18 cellular contexts compared by ENCODE assay signal in the genomic region with DNA sequence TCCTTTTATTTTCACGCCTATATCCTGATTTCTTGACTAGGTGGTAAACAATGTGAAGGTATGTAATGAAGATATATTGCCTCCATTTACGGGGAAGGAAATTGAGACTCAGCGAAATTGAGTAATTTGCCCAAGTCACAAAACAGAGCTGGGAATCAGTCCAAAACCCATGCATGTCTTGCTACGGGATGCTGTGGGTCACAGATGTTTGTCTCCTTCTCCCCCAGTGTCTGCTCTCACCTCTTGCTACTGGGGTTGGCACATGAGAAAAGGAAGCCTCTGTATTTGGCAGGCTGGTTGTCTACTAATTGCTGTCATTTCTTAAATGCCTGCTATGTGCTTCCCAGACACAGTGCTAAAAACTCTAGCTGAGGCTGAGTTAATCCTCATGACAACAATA. TPM values are rescaled to one million over a fixed set of nuclear protein-coding genes. Genes with fewer than 3 reads are reported as not detected.
DNase-seq lines count a peak whose midpoint lies in the region; ATAC-seq, FAIRE-seq and TF ChIP-seq lines count a peak whose summit lies in the region.
"Had no signal": no experiment of that assay in that cellular context is flagged by ENCODE, and none has a peak within 500 bp of the region (broad histone marks: within the 10 kb centered on the region; RNA-seq: fewer than 3 reads in every experiment).

No MANE protein-coding gene starts in this region.

- H2BK120ac ChIP-seq in trophoblast cell (ENCODE audit: insufficient read depth, low read length, poor library complexity): no peak overlapping the region

- no peak overlapping the region for H3K4ac ChIP-seq in trophoblast cell (ENCODE audit: low read depth, low read length)

- H3K27ac ChIP-seq in trophoblast cell (ENCODE audit: low read depth, low read length): no peak overlapping the region
- no peak overlapping the region for H3K27ac ChIP-seq in tibial nerve
- H3K27ac ChIP-seq: SK-N-MC, transverse colon had no signal

- no peak overlapping the region for H3K23ac ChIP-seq in trophoblast cell (ENCODE audit: low read length)

- H3K36me3 ChIP-seq in trophoblast cell (ENCODE audit: control insufficient read depth in 1 of 2, insufficient read depth in 2 of 2, low read length in 2 of 2): no peaks in the 10 kb centered on the region
- no peaks in the 10 kb centered on the region for H3K36me3 ChIP-seq in tibial nerve
- H3K36me3 ChIP-seq: transverse colon had no signal

- H3K27me3 Mint-ChIP-seq in activated CD4-positive, alpha-beta T cell treated with anti-CD3 and anti-CD28 coated beads, Interleukin-2, amount 10 ng/mL, durations not matched to agents 7 days and 5 days: no peaks in the 10 kb centered on the region
- no peaks in the 10 kb centered on the region for H3K27me3 Mint-ChIP-seq in chondrocyte (ENCODE audit: low read depth)

- no peak for TF ChIP-seq EP300 in tibial nerve (IDR thresholded peaks at IDR 0.05)

- H3K9me3 ChIP-seq in trophoblast cell (ENCODE audit: insufficient read depth, low read depth, low read length) (no peaks in the 10 kb centered on the region), tibial nerve (no peaks in the 10 kb centered on the region)
- H3K9me3 ChIP-seq: transverse colon had no signal

- no peak overlapping the region for H2BK5ac ChIP-seq in trophoblast cell (ENCODE audit: low read depth, low read length, poor library complexity)

- no peak for DNase-seq in activated CD4-positive, alpha-beta T cell treated with anti-CD3 and anti-CD28 coated beads, Interleukin-2, amount 10 ng/mL, durations not matched to agents 7 days and 5 days
- DNase-seq in activated CD4-positive, alpha-beta T cell treated with anti-CD3 and anti-CD28 coated beads for 1 hour: no peak
- DNase-seq in RPMI7951 (ENCODE audit: low read depth) (peak; percentile 84), chondrocyte (ENCODE audit: low spot score) (no peak), trophoblast cell (no peak), tibial nerve (ENCODE audit: low spot score in 2 of 2) (no peak), GM12891 (ENCODE audit: insufficient read length, low spot score) (no peak), omental fat pad (ENCODE audit: low spot score) (no peak)
- DNase-seq: activated CD4-positive, CD25-positive, alpha-beta regulatory T cell; activated effector memory CD4-positive, alpha-beta T cell treated with anti-CD3 and anti-CD28 coated beads, Interleukin-2, amount 50 U/mL, for 16 hours; cerebellar nuclear complex; DMS79 treated with DMSO at 0.1 percent for 48 hours; KBM-7; NCI-H1694; NCI-H774; transverse colon had no signal

- H3K4me3 ChIP-seq in trophoblast cell (ENCODE audit: low read depth, low read length) (no peak overlapping the region), tibial nerve (no peak overlapping the region)
- H3K4me3 ChIP-seq: SK-N-MC, transverse colon had no signal

- POLR2A ChIA-PET in activated CD4-positive, alpha-beta T cell treated with anti-CD3 and anti-CD28 coated beads, Interleukin-2, amount 10 ng/mL, durations not matched to agents 7 days and 5 days (lab: Charles Lee): no interaction called here

- peaks cover 8% of the 10 kb centered on the region for H3K79me1 ChIP-seq in trophoblast cell (ENCODE audit: low read length)

- H2AFZ ChIP-seq in trophoblast cell (ENCODE audit: insufficient read depth, low read length, poor library complexity): no peak overlapping the region

- no peak overlapping the region for H3K18ac ChIP-seq in trophoblast cell (ENCODE audit: low read length)

- H3K27me3 ChIP-seq in trophoblast cell (ENCODE audit: insufficient read depth, low read length): no peaks in the 10 kb centered on the region
- no peaks in the 10 kb centered on the region for H3K27me3 ChIP-seq in tibial nerve
- H3K27me3 ChIP-seq: transverse colon had no signal

- no peak overlapping the region for H2AK5ac ChIP-seq in trophoblast cell (ENCODE audit: low read length)

- no peak overlapping the region for H4K8ac ChIP-seq in trophoblast cell (ENCODE audit: low read depth, low read length)

- no peak overlapping the region for H3K14ac ChIP-seq in trophoblast cell (ENCODE audit: low read length)

- H3K9ac ChIP-seq in trophoblast cell (ENCODE audit: low read length): no peak overlapping the region

- H3K4me1 Mint-ChIP-seq in activated CD4-positive, alpha-beta T cell treated with anti-CD3 and anti-CD28 coated beads, Interleukin-2, amount 10 ng/mL, durations not matched to agents 7 days and 5 days: peaks cover 58% of the 10 kb centered on the region
- peaks cover 20% of the 10 kb centered on the region for H3K4me1 Mint-ChIP-seq in chondrocyte (ENCODE audit: low read depth)

- no peak overlapping the region for H4K91ac ChIP-seq in trophoblast cell (ENCODE audit: low read depth, low read length)

- no peak overlapping the region for H3K4me3 Mint-ChIP-seq in activated CD4-positive, alpha-beta T cell treated with anti-CD3 and anti-CD28 coated beads, Interleukin-2, amount 10 ng/mL, durations not matched to agents 7 days and 5 days
- no peak overlapping the region for H3K4me3 Mint-ChIP-seq in chondrocyte (ENCODE audit: unreplicated experiment)

- no peak overlapping the region for H4K12ac ChIP-seq in trophoblast cell (ENCODE audit: low read depth, low read length)

- no peak for ATAC-seq in omental fat pad (ENCODE audit: low FRiP score)

- TF ChIP-seq CTCF in chondrocyte (IDR thresholded peaks at IDR 0.05) (no peak), tibial nerve (IDR thresholded peaks at IDR 0.05) (no peak), omental fat pad (IDR thresholded peaks at IDR 0.05) (no peak)

- FAIRE-seq in GM12891 (lab: Jason Lieb, UNC): no peak

- peak overlapping the region; percentile 76 for H3K27ac Mint-ChIP-seq in activated CD4-positive, alpha-beta T cell treated with anti-CD3 and anti-CD28 coated beads, Interleukin-2, amount 10 ng/mL, durations not matched to agents 7 days and 5 days
- peak overlapping the region; percentile 38 for H3K27ac Mint-ChIP-seq in chondrocyte (ENCODE audit: unreplicated experiment)

- TF ChIP-seq POLR2A in tibial nerve (IDR thresholded peaks at IDR 0.05) (no peak), GM12891 (IDR thresholded peaks at IDR 0.05; ENCODE audit: low read depth, low read length) (no peak)

- H3K9me3 Mint-ChIP-seq in activated CD4-positive, alpha-beta T cell treated with anti-CD3 and anti-CD28 coated beads, Interleukin-2, amount 10 ng/mL, durations not matched to agents 7 days and 5 days: peaks cover 17% of the 10 kb centered on the region
- no peaks in the 10 kb centered on the region for H3K9me3 Mint-ChIP-seq in chondrocyte (ENCODE audit: low read depth)

- H3K4me1 ChIP-seq in trophoblast cell (ENCODE audit: control insufficient read depth in 1 of 2, insufficient read depth in 2 of 2, low read length in 2 of 2): no peaks in the 10 kb centered on the region
- no peaks in the 10 kb centered on the region for H3K4me1 ChIP-seq in tibial nerve

- CTCF ChIA-PET in activated CD4-positive, alpha-beta T cell treated with anti-CD3 and anti-CD28 coated beads, Interleukin-2, amount 10 ng/mL, durations not matched to agents 7 days and 5 days (lab: Charles Lee): interaction anchor here (0.9 to 2.4 kb wide), 10 partner anchors 8 to 173 kb away, joined by 3 to 7 read pairs (median 3); no protein-coding TSS in a partner anchor

- H3K36me3 Mint-ChIP-seq in activated CD4-positive, alpha-beta T cell treated with anti-CD3 and anti-CD28 coated beads, Interleukin-2, amount 10 ng/mL, durations not matched to agents 7 days and 5 days (ENCODE audit: low read depth): peaks cover 48% of the 10 kb centered on the region
- no peaks in the 10 kb centered on the region for H3K36me3 Mint-ChIP-seq in chondrocyte (ENCODE audit: low read depth)

- H3K4me2 ChIP-seq in trophoblast cell (ENCODE audit: low read length): no peak overlapping the region

- WGBS in trophoblast cell (ENCODE audit: extremely low coverage, insufficient coverage, insufficient read length): no CpG with 5 or more reads among the region's 4 CpGs
- 52 to 54% methylated on average over 4 of the region's 4 CpGs for WGBS in tibial nerve, 2 donors

- H3K79me2 ChIP-seq in trophoblast cell (ENCODE audit: control insufficient read depth, insufficient read depth, low read length, poor library complexity): no peaks in the 10 kb centered on the region

- peak overlapping the region; percentile 77 for H2BK12ac ChIP-seq in trophoblast cell (ENCODE audit: low read length)

TF ChIP-seq in GM12891, 5 proteins besides CTCF, POLR2A, EP300 and RAD21:
- TF ChIP-seq POU2F2 (IDR thresholded peaks at IDR 0.05; ENCODE audit: low read depth, low read length) (no peak), POLR2AphosphoS5 (IDR thresholded peaks at IDR 0.05; ENCODE audit: low read depth, low read length) (no peak), PAX5 (IDR thresholded peaks at IDR 0.05; ENCODE audit: insufficient read depth, low read length, severe bottlenecking) (no peak), TAF1 (IDR thresholded peaks at IDR 0.05; ENCODE audit: low read depth, low read length) (no peak), SPI1 (IDR thresholded peaks at IDR 0.05; ENCODE audit: low read depth, low read length) (no peak)

RNA-seq across cellular contexts. Expression of gene TEX48, which starts 53.7 kb away (rescaled TPM):
- total RNA-seq in activated CD4-positive, alpha-beta T cell treated with anti-CD3 and anti-CD28 coated beads, Interleukin-2, amount 10 ng/mL, durations not matched to agents 7 days and 5 days: under 1 TPM; 0.83 to 0.97 TPM
- total RNA-seq in RPMI7951 (2014; rRNA removed; shearing (Covaris generic)): not detected in 2 replicates
- total RNA-seq in chondrocyte (not detected in 3 replicates), tibial nerve (not detected), omental fat pad (not detected)
- polyA plus RNA-seq in trophoblast cell (2013): not detected in 2 replicates
- not detected for polyA plus RNA-seq in GM12891 (2012; ENCODE audit: low read depth, missing spikeins)
- total RNA-seq: transverse colon had no signal
- polyA plus RNA-seq: AG04450 had no signal
